ENCODE assay signal across 23 cellular contexts in genomic region chr13:28387740-28388501, GRCh38.
"Had no signal": no experiment of that assay in that cellular context is flagged by ENCODE, and none has a peak within 500 bp of the region (broad histone marks: within the 10 kb centered on the region; RNA-seq: fewer than 3 reads in every experiment).

No MANE protein-coding gene starts in this region.

- H3K9me3 ChIP-seq: adrenal gland, breast epithelium had no signal

- H3K4me1 ChIP-seq: adrenal gland, breast epithelium had no signal

- ATAC-seq: activated CD8-positive, alpha-beta T cell treated with anti-CD3 and anti-CD28 coated beads, Interleukin-2, amount 10 ng/mL, durations not matched to agents 7 days and 5 days; T-helper 17 cell; WTC11 had no signal

- H3K4me3 ChIP-seq: adrenal gland, breast epithelium had no signal

- FAIRE-seq: RCC 7860 had no signal

- H3K27ac ChIP-seq: adrenal gland, breast epithelium had no signal

- H3K36me3 ChIP-seq: adrenal gland, breast epithelium had no signal

- H3K9me3 Mint-ChIP-seq: activated naive CD8-positive, alpha-beta T cell treated with anti-CD3 and anti-CD28 coated beads, Interleukin-2, amount 10 ng/mL, durations not matched to agents 7 days and 5 days; WTC11 had no signal

- DNase-seq: activated CD4-positive, alpha-beta T cell treated with anti-CD3 and anti-CD28 coated beads for 48 hours; activated CD4-positive, alpha-beta T cell treated with anti-CD3 and anti-CD28 coated beads, Interleukin-2, amount 50 U/mL, for 4 hours; activated CD4-positive, CD25-positive, alpha-beta regulatory T cell treated with anti-CD3 and anti-CD28 coated beads, Interleukin-2, amount 50 U/mL, for 72 hours; activated CD8-positive, alpha-beta memory T cell treated with anti-CD3 and anti-CD28 coated beads, Interleukin-2, amount 50 U/mL, for 48 hours; activated CD8-positive, alpha-beta T cell treated with anti-CD3 and anti-CD28 coated beads, Interleukin-2, amount 10 ng/mL, durations not matched to agents 7 days and 5 days; activated naive CD4-positive, alpha-beta T cell treated with anti-CD3 and anti-CD28 coated beads, Interleukin-2, amount 50 U/mL, for 16 hours; activated naive CD8-positive, alpha-beta T cell treated with anti-CD3 and anti-CD28 coated beads, Interleukin-2, amount 10 ng/mL, durations not matched to agents 7 days and 5 days; activated T-cell treated with anti-CD3 and anti-CD28 coated beads, Interleukin-2, amount 50 U/mL, for 1 hour; adrenal gland; anterior cingulate cortex; caudate nucleus; MM.1S; NCI-H1105; NCI-H1436; NCI-H1694 treated with DMSO at 0.1 percent for 48 hours; NCI-H2029 treated with DMSO at 0.1 percent for 48 hours; NCI-H510A treated with DMSO at 0.1 percent for 48 hours; SHP77 treated with DMSO at 0.1 percent for 48 hours; T-helper 17 cell; T-helper 9 cell had no signal

- H3K27me3 ChIP-seq: breast epithelium had no signal

- H3K36me3 Mint-ChIP-seq: activated naive CD8-positive, alpha-beta T cell treated with anti-CD3 and anti-CD28 coated beads, Interleukin-2, amount 10 ng/mL, durations not matched to agents 7 days and 5 days had no signal

- H3K27ac Mint-ChIP-seq: activated CD8-positive, alpha-beta T cell treated with anti-CD3 and anti-CD28 coated beads, Interleukin-2, amount 10 ng/mL, durations not matched to agents 7 days and 5 days; activated naive CD8-positive, alpha-beta T cell treated with anti-CD3 and anti-CD28 coated beads, Interleukin-2, amount 10 ng/mL, durations not matched to agents 7 days and 5 days; T-helper 17 cell; WTC11 had no signal

- H3K4me3 Mint-ChIP-seq: activated CD8-positive, alpha-beta T cell treated with anti-CD3 and anti-CD28 coated beads, Interleukin-2, amount 10 ng/mL, durations not matched to agents 7 days and 5 days; activated naive CD8-positive, alpha-beta T cell treated with anti-CD3 and anti-CD28 coated beads, Interleukin-2, amount 10 ng/mL, durations not matched to agents 7 days and 5 days; T-helper 17 cell; WTC11 had no signal
